Comparison of ENCODE assay signal across 8 cellular contexts in the genomic region with DNA sequence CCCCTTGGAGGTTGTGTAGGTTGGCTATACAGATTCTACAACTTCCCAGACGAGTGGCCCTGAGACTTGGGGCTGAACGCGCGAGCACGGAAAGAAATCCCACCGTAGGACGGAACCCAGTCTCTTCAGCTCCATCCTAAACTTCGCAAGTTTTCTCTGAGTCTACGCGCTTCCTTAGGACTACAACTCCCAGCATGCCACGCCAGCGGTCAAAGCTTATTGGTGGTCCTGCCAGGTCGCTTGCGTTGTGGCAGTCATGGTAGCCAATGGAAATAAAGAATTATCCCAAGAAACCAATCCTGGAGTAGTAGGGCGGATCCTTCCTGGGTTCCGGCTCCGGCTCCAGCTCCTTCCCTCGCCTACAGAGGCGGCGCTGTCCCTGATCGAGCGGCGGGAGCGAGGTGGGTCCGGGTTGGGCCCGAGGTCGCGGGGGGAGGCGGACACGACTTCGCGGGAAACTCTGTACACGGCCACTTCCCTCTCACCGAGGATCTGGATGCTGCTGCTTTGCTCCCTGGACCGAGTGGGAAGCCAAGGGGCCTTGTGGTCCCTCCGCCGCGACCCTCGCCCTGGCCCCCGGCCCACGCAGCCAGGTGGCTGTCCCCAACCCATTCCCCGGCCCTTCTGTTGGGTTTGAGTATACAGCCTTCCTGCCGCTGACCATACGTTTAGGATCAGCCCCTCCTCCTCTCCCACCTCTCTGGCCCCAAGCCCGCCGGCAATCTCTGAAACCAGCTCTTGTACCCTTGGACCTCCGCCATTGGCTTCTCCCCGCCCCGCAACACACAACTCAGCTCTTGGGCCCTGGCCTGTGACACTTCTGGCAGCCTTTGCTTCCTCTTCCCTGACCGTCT. TPM values are rescaled to one million over a fixed set of nuclear protein-coding genes. Genes with fewer than 3 reads are reported as not detected.
DNase-seq lines count a peak whose midpoint lies in the region; TF ChIP-seq lines count a peak whose summit lies in the region.

A gene with protein sequence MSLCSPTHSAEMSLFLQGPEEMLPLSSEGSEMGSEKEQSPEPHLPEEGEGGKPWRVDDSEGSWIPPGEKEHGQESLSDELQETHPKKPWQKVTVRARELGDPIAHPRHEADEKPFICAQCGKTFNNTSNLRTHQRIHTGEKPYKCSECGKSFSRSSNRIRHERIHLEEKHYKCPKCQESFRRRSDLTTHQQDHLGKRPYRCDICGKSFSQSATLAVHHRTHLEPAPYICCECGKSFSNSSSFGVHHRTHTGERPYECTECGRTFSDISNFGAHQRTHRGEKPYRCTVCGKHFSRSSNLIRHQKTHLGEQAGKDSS (plus strand): TSS at position 357 of the 854 bp plus-strand sequence. CDS start 3,046 bp downstream, outside the sequence.

- peaks cover 9% of the 10 kb centered on the region for H3K4me1 ChIP-seq in testis

- no peak for TF ChIP-seq POLR2A in testis (IDR thresholded peaks at IDR 0.05)

- TF ChIP-seq CTCF in HFF-Myc (IDR thresholded peaks at IDR 0.05; ENCODE audit: low read depth, low read length, missing control alignments): peak; percentile 46
- peak in 1 of 3 experiments; percentile 14 for TF ChIP-seq CTCF in testis (IDR thresholded peaks at IDR 0.05)

- peak within 1 kb of the TSS; percentile 92 for H3K9ac ChIP-seq in SK-N-MC (ENCODE audit: insufficient read length)

- H3K27ac ChIP-seq in SK-N-MC (no peak within 1 kb of the TSS), testis (peak within 1 kb of the TSS; percentile 66 to 85)

- H3K27me3 ChIP-seq in testis: no peaks in the 10 kb centered on the region

- 1% methylated on average over 46 to 50 of the region's 50 CpGs for WGBS in testis, 2 donors

- H3K4me3 ChIP-seq in GM08714 (ENCODE audit: low read length): peak within 1 kb of the TSS; percentile 97
- peak within 1 kb of the TSS; percentile 68 for H3K4me3 ChIP-seq in HFF-Myc (replicated peaks; ENCODE audit: low read depth, low read length)
- H3K4me3 ChIP-seq in SK-N-MC: peak within 1 kb of the TSS; percentile 83
- H3K4me3 ChIP-seq in testis: peak within 1 kb of the TSS; percentile 85 to 89

- peak; percentile 96 for DNase-seq in HFF-Myc (ENCODE audit: extremely low read depth, low read depth)
- DNase-seq in MV-4-11 (lab: John Stamatoyannopoulos, UW): peak; percentile 99
- peak; percentile 92 for DNase-seq in SK-N-MC (ENCODE audit: low read depth, low spot score)
- DNase-seq in activated naive CD4-positive, alpha-beta T cell treated with anti-CD3 and anti-CD28 coated beads, Interleukin-2, amount 50 U/mL, for 16 hours: peak; percentile 88
- peak; percentile 93 for DNase-seq in glomerular endothelial cell (ENCODE audit: extremely low read depth, low read depth, low spot score)
- peak; percentile 90 for DNase-seq in occipital lobe (lab: John Stamatoyannopoulos, UW)
- peak; percentile 98 for DNase-seq in testis

- intact Hi-C loops in testis (cut with DNase I; ENCODE audit: low total_unique reads): no loop called here

- H3K36me3 ChIP-seq in SK-N-MC (ENCODE audit: insufficient read depth, low read length) (peaks cover 26% of the 10 kb centered on the region), testis (ENCODE audit: low read depth, missing control alignments) (no peaks in the 10 kb centered on the region)

- no peaks in the 10 kb centered on the region for H3K9me3 ChIP-seq in SK-N-MC (ENCODE audit: low read depth, low read length)
- no peaks in the 10 kb centered on the region for H3K9me3 ChIP-seq in testis

RNA-seq across cellular contexts. Expression of the gene that starts here (rescaled TPM):
- total RNA-seq in glomerular endothelial cell (8.5 and 9.0 TPM in 2 replicates), occipital lobe (7.8 TPM), testis (10 to 100 TPM; 16.7 to 17.3 TPM)
- polyA plus RNA-seq in testis (ENCODE audit: insufficient read depth, low read depth, low replicate concordance): 12.9 TPM
